In genomic region chr11:111776398-111777093, GRCh38 we compare ENCODE assay signal across 10 cellular contexts. TPM values are rescaled to one million over a fixed set of nuclear protein-coding genes. Genes with fewer than 3 reads are reported as not detected.
DNase-seq lines count a peak whose midpoint lies in the region; ATAC-seq and TF ChIP-seq lines count a peak whose summit lies in the region.
"Had no signal": no experiment of that assay in that cellular context is flagged by ENCODE, and none has a peak within 500 bp of the region (broad histone marks: within the 10 kb centered on the region; RNA-seq: fewer than 3 reads in every experiment).

No MANE protein-coding gene starts in this region.

- peaks cover 0 to 22% (median 12%) of the 10 kb centered on the region in 6 donors for H3K4me1 ChIP-seq in spleen
- H3K4me1 ChIP-seq in lower lobe of right lung: peaks cover 21% of the 10 kb centered on the region

- TF ChIP-seq POLR2A in spleen (IDR thresholded peaks at IDR 0.05): no peak

- no peaks in the 10 kb centered on the region for H3K36me3 ChIP-seq in spleen
- H3K36me3 ChIP-seq in lower lobe of right lung: no peaks in the 10 kb centered on the region

- H3K9me3 ChIP-seq in spleen (no peaks in the 10 kb centered on the region), lower lobe of right lung (no peaks in the 10 kb centered on the region)

- no peaks in the 10 kb centered on the region for H3K9me3 Mint-ChIP-seq in memory B cell

- 65 to 81% (median 76%) methylated on average over 6 of the region's 6 CpGs for WGBS in spleen, 5 donors

- H3K4me1 Mint-ChIP-seq in memory B cell: peaks cover 19% of the 10 kb centered on the region

- peak; percentile 95 for ATAC-seq in GM18868 (IDR thresholded peaks at IDR 0.05; ENCODE audit: unreplicated experiment)
- peak; percentile 94 for ATAC-seq in GM21825 (IDR thresholded peaks at IDR 0.05; ENCODE audit: unreplicated experiment)
- ATAC-seq in HG03457 (IDR thresholded peaks at IDR 0.05; ENCODE audit: unreplicated experiment): peak; percentile 88
- peak; percentile 96 for ATAC-seq in memory B cell (ENCODE audit: low read depth)
- no peak for ATAC-seq in lower lobe of right lung

- peak overlapping the region; percentile 75 for H3K4me3 Mint-ChIP-seq in memory B cell
- H3K4me3 Mint-ChIP-seq: activated naive CD8-positive, alpha-beta T cell had no signal

- H3K27ac Mint-ChIP-seq in memory B cell: peak overlapping the region; percentile 95
- H3K27ac Mint-ChIP-seq: activated naive CD8-positive, alpha-beta T cell had no signal

- DNase-seq in memory B cell (ENCODE audit: low spot score in 2 of 2) (peak; percentile 18 to 39), spleen (no peak), NCI-H82 treated with DMSO at 0.1 percent for 48 hours (lab: John Stamatoyannopoulos, UW; ENCODE audit: unreplicated experiment) (no peak), lower lobe of right lung (no peak)
- DNase-seq in stimulated activated CD4-positive, alpha-beta T cell treated with anti-CD3 and anti-CD28 coated beads, Interleukin-4, amount 100 ng/mL, for 24 hours: no peak

- intact Hi-C loops in spleen (cut with DNase I; ENCODE audit: low total_unique reads) (loop anchor here (5.0 to 10.0 kb wide), 2 partner anchors 68 to 174 kb away; partner anchors contain the start of gene SIK2), lower lobe of right lung (cut with DNase I) (loop anchor here (5.0 kb wide), 1 partner anchor 174 kb away; the partner anchor contains the start of gene SIK2)

- no peak overlapping the region for H3K4me3 ChIP-seq in spleen
- H3K4me3 ChIP-seq in lower lobe of right lung: no peak overlapping the region
- H3K4me3 ChIP-seq: skin epidermis had no signal

- H3K27ac ChIP-seq in spleen (peak overlapping the region in 4 of 8 donors; percentile 30 to 69 (median 34)), lower lobe of right lung (no peak overlapping the region)

- H3K27me3 ChIP-seq in spleen (replicated peaks in 1 of 7): no peaks in the 10 kb centered on the region
- no peaks in the 10 kb centered on the region for H3K27me3 ChIP-seq in lower lobe of right lung (ENCODE audit: low read depth)

- TF ChIP-seq CTCF in spleen (IDR thresholded peaks at IDR 0.05 in 8 of 11, conservative IDR thresholded peaks at IDR 0.05 in 3 of 11) (no peak), lower lobe of right lung (IDR thresholded peaks at IDR 0.05) (no peak)

- H3K27me3 Mint-ChIP-seq in memory B cell: no peaks in the 10 kb centered on the region
- H3K27me3 Mint-ChIP-seq: activated naive CD8-positive, alpha-beta T cell had no signal

- no peaks in the 10 kb centered on the region for H3K36me3 Mint-ChIP-seq in memory B cell
- H3K36me3 Mint-ChIP-seq: activated naive CD8-positive, alpha-beta T cell had no signal

RNA-seq across cellular contexts. Expression of gene PPP2R1B, which starts 10.4 kb away (rescaled TPM):
- total RNA-seq in spleen (10 to 100 TPM; 18.0 to 30.3 (median 27.1) TPM), lower lobe of right lung (24.1 TPM)
- 1 to 10 TPM; 4.0 to 5.7 (median 5.0) TPM for polyA plus RNA-seq in spleen

Comparison
In these comparisons a context has a peak if more than half of its experiments do, and no peak if none do; other contexts are left out.
1. ATAC-seq: peak in GM18868 (single experiment), GM21825 (single experiment), HG03457 (single experiment) and memory B cell (single experiment); none in lower lobe of right lung (0 of 2).
2. DNase-seq: peak in memory B cell (2 of 2); none in spleen (single experiment), stimulated activated CD4-positive, alpha-beta T cell treated with anti-CD3 and anti-CD28 coated beads, Interleukin-4, amount 100 ng/mL, for 24 hours (single experiment), NCI-H82 treated with DMSO at 0.1 percent for 48 hours (single experiment) and lower lobe of right lung (single experiment).